ENCODE assay signal across 14 cellular contexts in the genomic region with DNA sequence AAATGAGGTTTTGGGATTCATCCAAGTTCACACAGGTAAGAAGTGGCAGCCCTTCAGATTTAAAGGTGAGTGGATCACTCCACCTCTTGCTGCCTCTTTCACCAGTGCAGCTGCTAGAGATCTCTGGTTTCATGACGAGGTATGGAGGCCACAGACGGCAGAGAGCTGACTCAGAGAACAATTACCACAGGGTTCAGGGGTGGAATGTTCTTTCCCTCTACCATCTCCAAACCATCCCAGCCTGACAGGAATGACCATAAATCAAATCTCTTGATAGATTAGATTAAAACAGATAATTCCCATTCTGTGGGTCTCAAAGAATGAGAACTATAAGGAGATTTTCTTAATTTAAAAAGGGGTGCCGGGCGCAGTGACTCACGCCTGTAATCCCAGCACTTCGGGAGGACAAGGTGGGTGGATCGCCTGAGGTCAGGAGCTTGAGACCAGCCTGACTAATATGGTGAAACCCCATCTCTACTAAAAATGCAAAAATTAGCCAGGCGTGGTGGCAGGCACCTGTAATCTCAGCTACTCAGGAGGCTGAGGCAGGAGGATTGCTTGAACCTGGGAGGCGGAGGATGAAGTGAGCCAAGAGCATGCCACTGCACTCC.
DNase-seq lines count a peak whose midpoint lies in the region; ATAC-seq, FAIRE-seq and TF ChIP-seq lines count a peak whose summit lies in the region.
"Had no signal": no experiment of that assay in that cellular context is flagged by ENCODE, and none has a peak within 500 bp of the region (broad histone marks: within the 10 kb centered on the region; RNA-seq: fewer than 3 reads in every experiment).

No MANE protein-coding gene starts in this region.

- no peak overlapping the region for H3K4me3 ChIP-seq in fibroblast of pulmonary artery (replicated peaks; ENCODE audit: low read depth, low read length)

- DNase-seq in DMS79 (lab: John Stamatoyannopoulos, UW), result peak; percentile 74
- DNase-seq in HTR-8/SVneo (ENCODE audit: insufficient read length, low spot score), result peak; percentile 26
- DNase-seq in RPMI8226, result peak; percentile 25
- peak; percentile 3 for DNase-seq in fibroblast of pulmonary artery (ENCODE audit: low read depth)
- no peak for DNase-seq in dedifferentiated amniotic fluid mesenchymal stem cell (ENCODE audit: extremely low spot score)
- DNase-seq in SKM-1 (lab: John Stamatoyannopoulos, UW; ENCODE audit: unreplicated experiment), result no peak
- DNase-seq: activated CD4-positive, alpha-beta T cell treated with anti-CD3 and anti-CD28 coated beads, Interleukin-2, amount 50 U/mL, for 48 hours; activated naive CD8-positive, alpha-beta T cell treated with anti-CD3 and anti-CD28 coated beads for 36 hours; effector memory CD8-positive, alpha-beta T cell; naive B cell; NCI-H1930 had no signal

- FAIRE-seq in HTR-8/SVneo (lab: Jason Lieb, UNC), result no peak
- FAIRE-seq: GM19239 had no signal

- no peak for TF ChIP-seq CTCF in fibroblast of pulmonary artery (IDR thresholded peaks at IDR 0.05; ENCODE audit: low read length, missing control alignments)

- ATAC-seq in GM21717 (IDR thresholded peaks at IDR 0.05; ENCODE audit: unreplicated experiment), result no peak
- ATAC-seq in HG03378 (IDR thresholded peaks at IDR 0.05; ENCODE audit: unreplicated experiment), result no peak
- ATAC-seq: effector memory CD8-positive, alpha-beta T cell had no signal

Comparison
In these comparisons a context has a peak if more than half of its experiments do, and no peak if none do; other contexts are left out.
1. DNase-seq: peak in DMS79 (single experiment), HTR-8/SVneo (single experiment), RPMI8226 (single experiment) and fibroblast of pulmonary artery (single experiment); none in dedifferentiated amniotic fluid mesenchymal stem cell (single experiment) and SKM-1 (single experiment).